Comparison of ENCODE assay signal across 12 cellular contexts in genomic region chr14:97267509-97267908, GRCh38.
"Had no signal": no experiment of that assay in that cellular context is flagged by ENCODE, and none has a peak within 500 bp of the region (broad histone marks: within the 10 kb centered on the region; RNA-seq: fewer than 3 reads in every experiment).

No MANE protein-coding gene starts in this region.

- H3K4me3 ChIP-seq: esophagus squamous epithelium, heart left ventricle, testis had no signal

- DNase-seq: activated B cell treated with CpG ODN at 0.5 μM for 24 hours; activated CD4-positive, alpha-beta T cell treated with anti-CD3 and anti-CD28 coated beads, Interleukin-2, amount 10 ng/mL, durations not matched to agents 7 days and 5 days; activated effector memory CD4-positive, alpha-beta T cell treated with Interleukin-2 at 50 U/mL for 16 hours; amygdala; esophagus squamous epithelium; heart left ventricle; left ventricle myocardium superior; mesendoderm; nephron progenitor cell; stimulated activated CD4-positive, alpha-beta T cell treated with anti-CD3 and anti-CD28 coated beads, Interleukin-4, amount 100 ng/mL, for 24 hours; testis had no signal

- ATAC-seq: activated naive CD4-positive, alpha-beta T cell treated with anti-CD3 and anti-CD28 coated beads, Interleukin-2, amount 50 U/mL, for 72 hours; heart left ventricle; left ventricle myocardium superior had no signal
